Comparison of ENCODE assay signal across 11 cellular contexts in genomic region chr17:82301300-82301915, GRCh38. TPM values are rescaled to one million over a fixed set of nuclear protein-coding genes. Genes with fewer than 3 reads are reported as not detected.
DNase-seq lines count a peak whose midpoint lies in the region; ATAC-seq and TF ChIP-seq lines count a peak whose summit lies in the region.
"Had no signal": no experiment of that assay in that cellular context is flagged by ENCODE, and none has a peak within 500 bp of the region (broad histone marks: within the 10 kb centered on the region; RNA-seq: fewer than 3 reads in every experiment).

No MANE protein-coding gene starts in this region.

- H3K36me3 Mint-ChIP-seq in CD4-positive, alpha-beta T cell (ENCODE audit: low read depth) = peaks cover 14% of the 10 kb centered on the region
- H3K36me3 Mint-ChIP-seq in activated naive CD8-positive, alpha-beta T cell = no peaks in the 10 kb centered on the region

- no peak overlapping the region for H4K8ac ChIP-seq in neuronal stem cell (ENCODE audit: low read depth, low read length)

- WGBS in neuronal stem cell (ENCODE audit: extremely low coverage in 2 of 2, insufficient read length in 2 of 2, insufficient replicate concordance in 1 of 2), 2 donors = no CpG with 5 or more reads among the region's 12 CpGs
- 50 to 84% methylated on average over 2 to 7 of the region's 12 CpGs for WGBS in esophagus squamous epithelium, 2 donors
- 90 to 94% methylated on average over 12 of the region's 12 CpGs for WGBS in heart right ventricle, 2 donors

- no peaks in the 10 kb centered on the region for H3K27me3 Mint-ChIP-seq in CD4-positive, alpha-beta T cell
- no peaks in the 10 kb centered on the region for H3K27me3 Mint-ChIP-seq in activated naive CD8-positive, alpha-beta T cell

- peak overlapping the region; percentile 81 for H2BK15ac ChIP-seq in neuronal stem cell (ENCODE audit: low read length)

- H3K27me3 ChIP-seq in CD4-positive, alpha-beta T cell (ENCODE audit: control insufficient read depth, insufficient read depth, low read length) = no peaks in the 10 kb centered on the region
- peaks cover 0 to 16% (median 2%) of the 10 kb centered on the region in 3 experiments for H3K27me3 ChIP-seq in neuronal stem cell (ENCODE audit: control insufficient read depth in 3 of 3, insufficient read depth in 3 of 3, low read depth in 1 of 3, low read length in 3 of 3)
- H3K27me3 ChIP-seq in esophagus squamous epithelium = peaks cover 0 to 28% (median 0%) of the 10 kb centered on the region in 4 donors
- H3K27me3 ChIP-seq in heart right ventricle = peaks cover 0 to 42% (median 0%) of the 10 kb centered on the region in 7 donors
- H3K27me3 ChIP-seq: adrenal gland had no signal

- POLR2A ChIA-PET in CD4-positive, alpha-beta T cell (lab: Charles Lee) = interaction anchor here (0.7 to 8.9 kb wide), 9 partner anchors 9 to 271 kb away, joined by 3 to 157 read pairs (median 5); partner anchors contain the start of genes CD7 and SECTM1

- no peak for DNase-seq in CD4-positive, alpha-beta T cell
- no peak for DNase-seq in Jurkat, Clone E6-1 (ENCODE audit: low read depth, low spot score)
- DNase-seq in neuronal stem cell (ENCODE audit: low spot score) (no peak), esophagus squamous epithelium (lab: John Stamatoyannopoulos, UW) (no peak), DMS 273 (lab: John Stamatoyannopoulos, UW; ENCODE audit: unreplicated experiment) (no peak), heart right ventricle (no peak)
- DNase-seq: NCI-H2107 had no signal

- CTCF ChIA-PET in CD4-positive, alpha-beta T cell (lab: Charles Lee) = interaction anchor here (0.8 to 3.3 kb wide), 10 partner anchors 10 to 123 kb away, joined by 3 to 16 read pairs (median 5); partner anchors contain the start of gene CD7

- H3K4me3 Mint-ChIP-seq in CD4-positive, alpha-beta T cell = peak overlapping the region; percentile 96
- H3K4me3 Mint-ChIP-seq in activated naive CD8-positive, alpha-beta T cell = peak overlapping the region; percentile 44

- peaks cover 4% of the 10 kb centered on the region for H3K79me1 ChIP-seq in neuronal stem cell (ENCODE audit: low read depth, low read length)

- no peaks in the 10 kb centered on the region for H3K9me3 ChIP-seq in CD4-positive, alpha-beta T cell (ENCODE audit: control insufficient read depth, low read length)
- no peaks in the 10 kb centered on the region for H3K9me3 ChIP-seq in neuronal stem cell (replicated peaks in 1 of 2; ENCODE audit: control insufficient read depth in 2 of 2, insufficient read depth in 1 of 2, low read depth in 1 of 2, low read length in 2 of 2)
- H3K9me3 ChIP-seq in esophagus squamous epithelium = no peaks in the 10 kb centered on the region
- H3K9me3 ChIP-seq in heart right ventricle = no peaks in the 10 kb centered on the region
- H3K9me3 ChIP-seq: adrenal gland had no signal

- no peak for ATAC-seq in CD4-positive, alpha-beta T cell (ENCODE audit: poor library complexity)
- no peak for ATAC-seq in heart right ventricle

- peak overlapping the region; percentile 87 for H3K18ac ChIP-seq in neuronal stem cell (ENCODE audit: low read length)

- intact Hi-C loops in CD4-positive, alpha-beta T cell (cut with DNase I, micrococcal nuclease) = loop anchor here in 1 of 2 experiments (1.0 to 5.0 kb wide), 2 partner anchors 15 to 44 kb away; no protein-coding TSS in a partner anchor
- intact Hi-C loops in esophagus squamous epithelium (cut with DNase I) (no loop called here), heart right ventricle (cut with DNase I) (loop anchor here in 1 of 10 donors (2.0 kb wide), 1 partner anchor 19 kb away; no protein-coding TSS in a partner anchor)

- TF ChIP-seq CTCF in CD4-positive, alpha-beta T cell (IDR thresholded peaks at IDR 0.05) = no peak
- no peak for TF ChIP-seq CTCF in esophagus squamous epithelium (IDR thresholded peaks at IDR 0.05)
- no peak for TF ChIP-seq CTCF in heart right ventricle (IDR thresholded peaks at IDR 0.05)

- H3K9ac ChIP-seq in neuronal stem cell (ENCODE audit: low read depth, low read length, poor library complexity) = no peak overlapping the region

- peak overlapping the region; percentile 98 for H2AK5ac ChIP-seq in neuronal stem cell (ENCODE audit: low read depth, low read length)

- H2AFZ ChIP-seq in neuronal stem cell (ENCODE audit: low read length) = no peak overlapping the region

- H3K9me3 Mint-ChIP-seq in CD4-positive, alpha-beta T cell = no peaks in the 10 kb centered on the region
- H3K9me3 Mint-ChIP-seq in activated naive CD8-positive, alpha-beta T cell (ENCODE audit: low read depth) = no peaks in the 10 kb centered on the region

- peak overlapping the region; percentile 66 for H2BK5ac ChIP-seq in neuronal stem cell (ENCODE audit: low read length)

- peak overlapping the region; percentile 70 for H3K27ac ChIP-seq in CD4-positive, alpha-beta T cell (ENCODE audit: low read depth, low read length)
- no peak overlapping the region for H3K27ac ChIP-seq in neuronal stem cell (replicated peaks; ENCODE audit: low read length)
- peak overlapping the region in 2 of 4 donors; percentile 10 to 26 for H3K27ac ChIP-seq in esophagus squamous epithelium
- peak overlapping the region in 1 of 10 donors; percentile 61 for H3K27ac ChIP-seq in heart right ventricle
- H3K27ac ChIP-seq: adrenal gland had no signal

- no peaks in the 10 kb centered on the region for H3K36me3 ChIP-seq in neuronal stem cell (replicated peaks in 1 of 2; ENCODE audit: control insufficient read depth in 2 of 2, insufficient read depth in 2 of 2, low read length in 2 of 2)
- no peaks in the 10 kb centered on the region for H3K36me3 ChIP-seq in esophagus squamous epithelium
- H3K36me3 ChIP-seq in heart right ventricle = no peaks in the 10 kb centered on the region
- H3K36me3 ChIP-seq: adrenal gland had no signal

- H3K4me1 ChIP-seq in neuronal stem cell (ENCODE audit: control insufficient read depth in 2 of 2, insufficient read depth in 1 of 2, low read depth in 1 of 2, low read length in 2 of 2) (peaks cover 8 to 25% of the 10 kb centered on the region in 2 donors), esophagus squamous epithelium (peaks cover 33 to 66% (median 49%) of the 10 kb centered on the region in 3 donors), heart right ventricle (peaks cover 9 to 73% (median 23%) of the 10 kb centered on the region in 9 donors)

- H3K4ac ChIP-seq in neuronal stem cell (ENCODE audit: low read length) = peak overlapping the region; percentile 95

- peak overlapping the region; percentile 93 for H3K23ac ChIP-seq in neuronal stem cell (ENCODE audit: low read depth, low read length, poor library complexity)

- peak overlapping the region; percentile 54 for H3K4me3 ChIP-seq in Jurkat, Clone E6-1 (ENCODE audit: low read length)
- H3K4me3 ChIP-seq in neuronal stem cell (ENCODE audit: low read length in 2 of 2) (no peak overlapping the region), esophagus squamous epithelium (no peak overlapping the region), heart right ventricle (no peak overlapping the region)
- H3K4me3 ChIP-seq: adrenal gland had no signal

- no peak for TF ChIP-seq POLR2A in esophagus squamous epithelium (IDR thresholded peaks at IDR 0.05)

- H2BK120ac ChIP-seq in neuronal stem cell (ENCODE audit: low read depth, low read length) = peak overlapping the region; percentile 81

- H3K14ac ChIP-seq in neuronal stem cell (ENCODE audit: low read length) = peak overlapping the region; percentile 58

- peaks cover 86% of the 10 kb centered on the region for H3K4me1 Mint-ChIP-seq in CD4-positive, alpha-beta T cell (ENCODE audit: low read depth)
- H3K4me1 Mint-ChIP-seq in activated naive CD8-positive, alpha-beta T cell (ENCODE audit: low read depth) = peaks cover 82% of the 10 kb centered on the region

- no peak overlapping the region for H4K91ac ChIP-seq in neuronal stem cell (ENCODE audit: low read depth, low read length, poor library complexity)

- peak overlapping the region; percentile 24 for H2BK12ac ChIP-seq in neuronal stem cell (ENCODE audit: low read length)

- H3K4me2 ChIP-seq in neuronal stem cell (ENCODE audit: insufficient read depth, low read length, poor library complexity, severe bottlenecking) = no peak overlapping the region

- H3K27ac Mint-ChIP-seq in CD4-positive, alpha-beta T cell = peak overlapping the region; percentile 100
- H3K27ac Mint-ChIP-seq in activated naive CD8-positive, alpha-beta T cell = peak overlapping the region; percentile 46

RNA-seq across cellular contexts. Expression of gene CD7, which starts 16.0 kb away (rescaled TPM):
- 100 to 1,000 TPM; 225 to 234 TPM for total RNA-seq in CD4-positive, alpha-beta T cell
- polyA plus RNA-seq in Jurkat, Clone E6-1 (2012; ENCODE audit: insufficient read depth, insufficient read length) = 165 TPM
- polyA plus RNA-seq in neuronal stem cell (2013, experiment 1 of 2) = 1.5 TPM
- polyA plus RNA-seq in neuronal stem cell (2013, experiment 2 of 2) = 1.5 TPM
- total RNA-seq in esophagus squamous epithelium (1 to 10 TPM; 3.0 to 4.4 (median 4.1) TPM), heart right ventricle (1 to 10 TPM in 2 of 10 donors, under 1 TPM in 7, not detected in 1; 0.15 to 6.0 (median 0.36) TPM)
- under 1 TPM; 0.66 to 0.81 TPM for polyA plus RNA-seq in heart right ventricle
- total RNA-seq: pulmonary artery endothelial cell had no signal
- polyA plus RNA-seq: fibroblast of lung had no signal

RNA-seq across cellular contexts. Expression of gene CSNK1D, which starts 27.9 kb away (rescaled TPM):
- 100 to 1,000 TPM; 277 to 286 TPM for total RNA-seq in CD4-positive, alpha-beta T cell
- 98.1 TPM for polyA plus RNA-seq in Jurkat, Clone E6-1 (2012; ENCODE audit: insufficient read depth, insufficient read length)
- 70.3 TPM for polyA plus RNA-seq in neuronal stem cell (2013, experiment 1 of 2)
- 72.1 TPM for polyA plus RNA-seq in neuronal stem cell (2013, experiment 2 of 2)
- total RNA-seq in esophagus squamous epithelium (100 to 1,000 TPM in 1 of 4 donors, 10 to 100 TPM in 3; 24.6 to 102 (median 57.1) TPM), heart right ventricle (10 to 100 TPM; 56.8 to 72.7 (median 67.8) TPM)
- 10 to 100 TPM; 54.4 to 58.1 TPM for polyA plus RNA-seq in heart right ventricle

RNA-seq across cellular contexts. Expression of gene SECTM1, which starts 32.2 kb away (rescaled TPM):
- total RNA-seq in CD4-positive, alpha-beta T cell = 1 to 10 TPM; 2.1 to 3.1 TPM
- polyA plus RNA-seq in Jurkat, Clone E6-1 (2012; ENCODE audit: insufficient read depth, insufficient read length) = not detected
- polyA plus RNA-seq in neuronal stem cell (2013, experiment 1 of 2) = 0.39 TPM
- 0.65 TPM for polyA plus RNA-seq in neuronal stem cell (2013, experiment 2 of 2)
- 10 to 100 TPM in 1 of 4 donors, 1 to 10 TPM in 3; 4.3 to 19.5 (median 6.5) TPM for total RNA-seq in esophagus squamous epithelium
- 10 to 100 TPM in 1 of 10 donors, 1 to 10 TPM in 9; 1.7 to 29.9 (median 3.9) TPM for total RNA-seq in heart right ventricle
- 1 to 10 TPM; 2.7 to 3.2 TPM for polyA plus RNA-seq in heart right ventricle

RNA-seq across cellular contexts. Expression of gene TEX19, which starts 57.6 kb away (rescaled TPM):
- total RNA-seq in CD4-positive, alpha-beta T cell = not detected
- 3.0 TPM for polyA plus RNA-seq in Jurkat, Clone E6-1 (2012; ENCODE audit: insufficient read depth, insufficient read length)
- 0.28 TPM for polyA plus RNA-seq in neuronal stem cell (2013, experiment 1 of 2)
- 0.19 TPM for polyA plus RNA-seq in neuronal stem cell (2013, experiment 2 of 2)
- total RNA-seq in esophagus squamous epithelium (not detected), heart right ventricle (not detected)
- polyA plus RNA-seq in heart right ventricle = not detected
- total RNA-seq: pulmonary artery endothelial cell had no signal
- polyA plus RNA-seq: adrenal gland had no signal

Comparison
In these comparisons a context has a peak if more than half of its experiments do, and no peak if none do; other contexts are left out.
1. RNA of gene CD7, which starts 16.0 kb away (total RNA-seq): 225 to 234 TPM in CD4-positive, alpha-beta T cell; 3.0 to 4.4 TPM in esophagus squamous epithelium and 0.15 to 6.0 TPM in heart right ventricle; every median in the first group is over 10 times any median in the second.